15 cellular contexts compared by ENCODE assay signal in the genomic region with DNA sequence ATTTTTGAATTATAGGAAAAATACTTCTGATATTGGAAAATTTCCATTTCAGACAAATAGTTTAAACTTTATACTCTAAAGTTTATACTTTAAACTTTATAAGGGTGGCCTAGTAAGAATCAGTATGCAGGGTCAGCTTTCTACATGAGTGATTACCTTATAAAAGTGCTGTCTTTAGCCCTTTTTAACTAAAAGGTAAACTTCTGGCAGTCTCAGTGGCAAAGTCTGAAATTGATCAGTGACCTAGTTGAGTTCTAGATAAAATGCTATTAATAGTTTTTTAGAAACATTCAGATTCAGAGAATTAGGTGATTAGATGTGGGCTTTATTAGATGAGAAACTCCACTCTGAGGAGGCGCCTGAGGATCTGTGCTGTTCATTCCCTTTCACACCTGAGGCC. TPM values are rescaled to one million over a fixed set of nuclear protein-coding genes. Genes with fewer than 3 reads are reported as not detected.
DNase-seq lines count a peak whose midpoint lies in the region; ATAC-seq, FAIRE-seq and TF ChIP-seq lines count a peak whose summit lies in the region.
"Had no signal": no experiment of that assay in that cellular context is flagged by ENCODE, and none has a peak within 500 bp of the region (broad histone marks: within the 10 kb centered on the region; RNA-seq: fewer than 3 reads in every experiment).

No MANE protein-coding gene starts in this region.

- no peak for TF ChIP-seq POLR2A in HepG2 (IDR thresholded peaks at IDR 0.05; ENCODE audit: insufficient read depth in 1 of 2, low read depth in 2 of 2, low read length in 2 of 2)
- TF ChIP-seq POLR2A in right lobe of liver (IDR thresholded peaks at IDR 0.05): no peak
- no peak for TF ChIP-seq POLR2A in vagina (IDR thresholded peaks at IDR 0.05)

- H3K4me3 ChIP-seq in liver (ENCODE audit: low read depth in 1 of 3, low read length in 3 of 3): no peak overlapping the region
- no peak overlapping the region for H3K4me3 ChIP-seq in HepG2 (replicated peaks in 1 of 3; ENCODE audit: insufficient read depth in 1 of 3, low read depth in 2 of 3, low read length in 3 of 3)
- peak overlapping the region; percentile 18 for H3K4me3 ChIP-seq in endocrine pancreas (ENCODE audit: control insufficient read depth, insufficient read depth, low read length)
- H3K4me3 ChIP-seq in right lobe of liver: no peak overlapping the region
- no peak overlapping the region for H3K4me3 ChIP-seq in vagina
- H3K4me3 ChIP-seq: BLaER1 had no signal

- no peak for ATAC-seq in HepG2
- peak; percentile 59 to 77 (median 62) for ATAC-seq in right lobe of liver
- no peak for ATAC-seq in left cardiac atrium
- ATAC-seq: CD8-positive, alpha-beta T cell had no signal

- 46% methylated on average over 1 of the region's 1 CpG for WGBS in liver
- WGBS in HepG2 (ENCODE audit: low lambda C conversion rate): 100% methylated on average over 1 of the region's 1 CpG
- 60% methylated on average over 1 of the region's 1 CpG for WGBS in right lobe of liver (ENCODE audit: insufficient coverage, low coverage, low lambda C conversion rate, missing lambda C conversion rate)

- TF ChIP-seq CTCF in liver (IDR thresholded peaks at IDR 0.05; ENCODE audit: low read depth, low read length, missing input control) (no peak), HepG2 (CRISPR knock-in tag; IDR thresholded peaks at IDR 0.05) (no peak), right lobe of liver (IDR thresholded peaks at IDR 0.05) (no peak), vagina (IDR thresholded peaks at IDR 0.05) (no peak)

- in situ Hi-C loops in HepG2 (cut with HindIII; ENCODE audit: extremely low pct_ligation_motif_present, low pct_unique_long_range_greater_than_20kb): no loop called here

- peaks cover 95% of the 10 kb centered on the region for H3K79me2 ChIP-seq in HepG2 (ENCODE audit: insufficient read depth, low read length)

- H3K36me3 ChIP-seq in liver (ENCODE audit: control insufficient read depth in 4 of 4, insufficient read depth in 3 of 4, low read depth in 1 of 4, low read length in 3 of 4) (peaks cover 0 to 5% (median 2%) of the 10 kb centered on the region in 4 donors), HepG2 (replicated peaks in 1 of 2; ENCODE audit: control insufficient read depth in 1 of 2, insufficient read depth in 2 of 2, low read length in 2 of 2) (peaks cover 5 to 49% of the 10 kb centered on the region in 2 experiments), endocrine pancreas (ENCODE audit: control insufficient read depth, insufficient read depth, low read length) (no peaks in the 10 kb centered on the region), right lobe of liver (peaks cover 0 to 6% (median 3%) of the 10 kb centered on the region in 4 donors), vagina (peaks cover 0 to 1% of the 10 kb centered on the region in 2 donors)

- DNase-seq in HepG2 (ENCODE audit: low spot score): no peak
- DNase-seq in right lobe of liver: no peak
- DNase-seq in vagina (ENCODE audit: extremely low spot score in 2 of 2): no peak
- no peak for DNase-seq in left cardiac atrium
- DNase-seq in urothelium cell line (ENCODE audit: low spot score): no peak
- DNase-seq: Calu3; CD8-positive, alpha-beta T cell; DMS79 treated with DMSO at 0.1 percent for 48 hours; GF-D8; H9 had no signal

- POLR2A ChIA-PET in HepG2 (lab: Yijun Ruan, JAX): interaction anchor here (1.0 to 1.4 kb wide), 2 partner anchors 14 to 16 kb away, joined by 4 read pairs; a partner anchor contains a TSS

- FAIRE-seq in HepG2 (lab: Jason Lieb, UNC) (no peak), urothelium cell line (lab: Jason Lieb, UNC) (no peak)
- FAIRE-seq: H1 had no signal

- H4K20me1 ChIP-seq in HepG2 (ENCODE audit: insufficient read depth, low read length): peaks cover 93% of the 10 kb centered on the region

- H3K9me3 ChIP-seq in liver (ENCODE audit: control insufficient read depth in 4 of 4, low read length in 3 of 4) (no peaks in the 10 kb centered on the region), HepG2 (ENCODE audit: low read length) (no peaks in the 10 kb centered on the region), endocrine pancreas (ENCODE audit: control insufficient read depth, low read length) (no peaks in the 10 kb centered on the region), right lobe of liver (no peaks in the 10 kb centered on the region), vagina (no peaks in the 10 kb centered on the region)
- H3K9me3 ChIP-seq: BLaER1 had no signal

- H3K4me1 ChIP-seq in liver (ENCODE audit: control insufficient read depth in 4 of 4, insufficient read depth in 4 of 4, low read length in 3 of 4) (peaks cover 4 to 39% (median 25%) of the 10 kb centered on the region in 4 donors), HepG2 (ENCODE audit: insufficient read depth, low read length) (peaks cover 35% of the 10 kb centered on the region), endocrine pancreas (ENCODE audit: control insufficient read depth, insufficient read depth, low read length) (peaks cover 58% of the 10 kb centered on the region), right lobe of liver (peaks cover 0 to 29% (median 14%) of the 10 kb centered on the region in 4 donors), vagina (peaks cover 46% of the 10 kb centered on the region)
- H3K4me1 ChIP-seq: BLaER1 had no signal

- TF ChIP-seq EP300 in HepG2 (IDR thresholded peaks at IDR 0.05; ENCODE audit: low read depth in 2 of 2, low read length in 2 of 2) (no peak), HepG2 (CRISPR knock-in tag; IDR thresholded peaks at IDR 0.05; ENCODE audit: borderline replicate concordance) (no peak)

- H3K27ac ChIP-seq in liver (ENCODE audit: low read depth in 1 of 2, low read length in 2 of 2): peak overlapping the region in 1 of 2 donors; percentile 12
- H3K27ac ChIP-seq in HepG2 (ENCODE audit: extremely low read length, insufficient read depth, low read length): no peak overlapping the region
- peak overlapping the region in 2 of 3 donors; percentile 45 to 58 for H3K27ac ChIP-seq in right lobe of liver
- H3K27ac ChIP-seq in vagina: no peak overlapping the region
- H3K27ac ChIP-seq: 22Rv1, BLaER1 had no signal

- H2AFZ ChIP-seq in HepG2 (ENCODE audit: low read length): no peak overlapping the region

- TF ChIP-seq RAD21 in liver (IDR thresholded peaks at IDR 0.05) (no peak), HepG2 (CRISPR knock-in tag; IDR thresholded peaks at IDR 0.05) (no peak)

- no peaks in the 10 kb centered on the region for H3K27me3 ChIP-seq in liver (ENCODE audit: control insufficient read depth in 4 of 4, insufficient read depth in 4 of 4, low read length in 3 of 4)
- no peaks in the 10 kb centered on the region for H3K27me3 ChIP-seq in HepG2 (ENCODE audit: control insufficient read depth in 1 of 2, insufficient read depth in 2 of 2, low read length in 2 of 2)
- H3K27me3 ChIP-seq in endocrine pancreas (ENCODE audit: control insufficient read depth, insufficient read depth, low read length): no peaks in the 10 kb centered on the region
- H3K27me3 ChIP-seq in right lobe of liver: no peaks in the 10 kb centered on the region
- no peaks in the 10 kb centered on the region for H3K27me3 ChIP-seq in vagina
- H3K27me3 ChIP-seq: BLaER1 had no signal

- H3K9ac ChIP-seq in liver (ENCODE audit: low read depth in 1 of 2, low read length in 2 of 2) (no peak overlapping the region), HepG2 (ENCODE audit: insufficient read depth, low read depth, low read length) (no peak overlapping the region), endocrine pancreas (ENCODE audit: control insufficient read depth, insufficient read depth, low read length) (no peak overlapping the region)
- H3K9ac ChIP-seq: BLaER1 had no signal

- BruUV-seq in HepG2 (replicated peaks; lab: Mats Ljungman, UMichigan): no TSS peak

- H3K4me2 ChIP-seq in HepG2 (ENCODE audit: low read depth, low read length): no peak overlapping the region
- H3K4me2 ChIP-seq: BLaER1 had no signal

- intact Hi-C loops in HepG2 (cut with micrococcal nuclease; ENCODE audit: unreplicated experiment) (no loop called here), right lobe of liver (cut with DNase I) (no loop called here), vagina (cut with DNase I) (no loop called here), left cardiac atrium (cut with DNase I) (no loop called here)

- CTCF ChIA-PET in HepG2 (lab: Yijun Ruan, JAX; ENCODE audit: low intra/inter-chr PET ratio, low total read pairs): no interaction called here

TF ChIP-seq in liver, 16 proteins besides CTCF, POLR2A, EP300 and RAD21 (continues in another document):
- TF ChIP-seq YY1 (IDR thresholded peaks at IDR 0.05) (no peak), SP1 (IDR thresholded peaks at IDR 0.05) (peak; percentile 6)

TF ChIP-seq in HepG2, 621 proteins besides CTCF, POLR2A, EP300 and RAD21 (continues in another document):
- no peak for TF ChIP-seq ZSCAN29 (CRISPR knock-in tag; conservative IDR thresholded peaks at IDR 0.05)
- TF ChIP-seq SNAI1 (CRISPR knock-in tag; IDR thresholded peaks at IDR 0.05; ENCODE audit: borderline replicate concordance): no peak
- TF ChIP-seq CENPX (CRISPR knock-in tag; IDR thresholded peaks at IDR 0.05): no peak
- no peak for TF ChIP-seq AKAP8 (CRISPR knock-in tag; IDR thresholded peaks at IDR 0.05)

RNA-seq across cellular contexts. Expression of a gene that starts 15.5 kb away (rescaled TPM):
- total RNA-seq in liver (10 to 100 TPM; 12.5 to 31.6 TPM), HepG2 (2016; rRNA removed; fragmentation: Illumina TruSeq; extraction: Trizol) (97.3 and 103 TPM in 2 replicates), right lobe of liver (10 to 100 TPM; 32.8 to 47.6 (median 37.6) TPM), vagina (18.2 TPM), left cardiac atrium (10 to 100 TPM; 55.7 to 80.4 TPM)
- polyA plus RNA-seq in liver (10 to 100 TPM; 28.2 to 40.1 TPM), HepG2 (2011; rRNA removed) (190 and 239 TPM in 2 replicates)
- 22.0 and 22.8 TPM in 2 replicates for total RNA-seq in HepG2 (2016; cell fraction: cytosol; rRNA removed; fragmentation: Illumina TruSeq; extraction: Trizol; ENCODE audit: low read depth)
- total RNA-seq in HepG2 (2016; cell fraction: insoluble cytoplasmic fraction; rRNA removed; fragmentation: Illumina TruSeq; extraction: Trizol): 82.8 and 104 TPM in 2 replicates
- 51.0 and 56.4 TPM in 2 replicates for total RNA-seq in HepG2 (2016; cell fraction: membrane; rRNA removed; fragmentation: Illumina TruSeq; extraction: Trizol)
- total RNA-seq in HepG2 (2016; cell fraction: nucleus; rRNA removed; fragmentation: Illumina TruSeq; extraction: Trizol): 78.9 and 79.4 TPM in 2 replicates
- polyA plus RNA-seq in HepG2 (2011; cell fraction: cytosol; rRNA removed): 210 and 213 TPM in 2 replicates
- 82.9 and 100 TPM in 2 replicates for polyA plus RNA-seq in HepG2 (2011; cell fraction: nucleus; rRNA removed)
- 89.3 and 114 TPM in 2 replicates for polyA plus RNA-seq in HepG2 (2012)
- polyA plus RNA-seq in HepG2 (2016; cell fraction: cytosol; fragmentation: Illumina TruSeq; extraction: Trizol; ENCODE audit: low read depth): 27.3 and 29.3 TPM in 2 replicates
- polyA plus RNA-seq in HepG2 (2016; cell fraction: insoluble cytoplasmic fraction; fragmentation: Illumina TruSeq; extraction: Trizol; ENCODE audit: low read depth): 157 and 193 TPM in 2 replicates
- 52.8 and 61.7 TPM in 2 replicates for polyA plus RNA-seq in HepG2 (2016; cell fraction: membrane; fragmentation: Illumina TruSeq; extraction: Trizol; ENCODE audit: low read depth)
- 107 and 115 TPM in 2 replicates for polyA plus RNA-seq in HepG2 (2016; cell fraction: nucleus; fragmentation: Illumina TruSeq; extraction: Trizol; ENCODE audit: insufficient read depth, low read depth)
- 108 and 236 TPM in 2 replicates for polyA minus RNA-seq in HepG2 (2011; rRNA and poly(A)+ RNA removed; ENCODE audit: low replicate concordance)
- polyA minus RNA-seq in HepG2 (2011; cell fraction: cytosol; rRNA and poly(A)+ RNA removed): 74.6 and 85.1 TPM in 2 replicates
- polyA minus RNA-seq in HepG2 (2011; cell fraction: nucleus; rRNA and poly(A)+ RNA removed): 157 and 204 TPM in 2 replicates

Comparison
In these comparisons a context has a peak if more than half of its experiments do, and no peak if none do; other contexts are left out.
1. H3K27ac ChIP-seq: peak in right lobe of liver (2 of 3); none in HepG2 (single experiment) and vagina (single experiment).
2. ATAC-seq: peak in right lobe of liver (4 of 4); none in HepG2 (single experiment) and left cardiac atrium (0 of 2).